In the genomic region with DNA sequence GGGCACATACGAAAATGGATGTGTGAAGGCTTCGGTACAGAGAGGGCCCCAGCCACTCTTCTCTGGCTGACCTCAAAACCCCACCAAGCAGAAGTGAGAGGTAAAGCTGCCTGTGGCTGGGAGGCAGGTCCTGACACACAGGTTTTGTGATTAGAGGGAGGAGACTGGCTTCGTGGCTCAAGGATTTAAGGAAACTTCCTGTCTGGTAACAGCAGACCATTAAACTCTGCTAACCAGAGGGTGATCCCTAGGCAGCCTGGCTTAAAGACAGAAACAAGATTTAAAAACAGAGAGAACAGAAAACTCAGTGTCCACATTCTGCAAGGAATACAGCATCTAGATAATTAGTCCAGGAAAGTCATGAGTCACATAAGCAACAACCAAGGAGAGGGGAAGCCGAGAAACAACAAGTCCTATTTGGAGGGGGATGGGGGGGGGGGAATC, we compare ENCODE assay signal across 1 cellular context.
TF ChIP-seq lines count a peak whose summit lies in the region.

No MANE protein-coding gene starts in this region.

TF ChIP-seq in GM23338, 12 proteins besides CTCF, POLR2A, EP300 and RAD21 (continued from another document):
- TF ChIP-seq, protein P1, sequence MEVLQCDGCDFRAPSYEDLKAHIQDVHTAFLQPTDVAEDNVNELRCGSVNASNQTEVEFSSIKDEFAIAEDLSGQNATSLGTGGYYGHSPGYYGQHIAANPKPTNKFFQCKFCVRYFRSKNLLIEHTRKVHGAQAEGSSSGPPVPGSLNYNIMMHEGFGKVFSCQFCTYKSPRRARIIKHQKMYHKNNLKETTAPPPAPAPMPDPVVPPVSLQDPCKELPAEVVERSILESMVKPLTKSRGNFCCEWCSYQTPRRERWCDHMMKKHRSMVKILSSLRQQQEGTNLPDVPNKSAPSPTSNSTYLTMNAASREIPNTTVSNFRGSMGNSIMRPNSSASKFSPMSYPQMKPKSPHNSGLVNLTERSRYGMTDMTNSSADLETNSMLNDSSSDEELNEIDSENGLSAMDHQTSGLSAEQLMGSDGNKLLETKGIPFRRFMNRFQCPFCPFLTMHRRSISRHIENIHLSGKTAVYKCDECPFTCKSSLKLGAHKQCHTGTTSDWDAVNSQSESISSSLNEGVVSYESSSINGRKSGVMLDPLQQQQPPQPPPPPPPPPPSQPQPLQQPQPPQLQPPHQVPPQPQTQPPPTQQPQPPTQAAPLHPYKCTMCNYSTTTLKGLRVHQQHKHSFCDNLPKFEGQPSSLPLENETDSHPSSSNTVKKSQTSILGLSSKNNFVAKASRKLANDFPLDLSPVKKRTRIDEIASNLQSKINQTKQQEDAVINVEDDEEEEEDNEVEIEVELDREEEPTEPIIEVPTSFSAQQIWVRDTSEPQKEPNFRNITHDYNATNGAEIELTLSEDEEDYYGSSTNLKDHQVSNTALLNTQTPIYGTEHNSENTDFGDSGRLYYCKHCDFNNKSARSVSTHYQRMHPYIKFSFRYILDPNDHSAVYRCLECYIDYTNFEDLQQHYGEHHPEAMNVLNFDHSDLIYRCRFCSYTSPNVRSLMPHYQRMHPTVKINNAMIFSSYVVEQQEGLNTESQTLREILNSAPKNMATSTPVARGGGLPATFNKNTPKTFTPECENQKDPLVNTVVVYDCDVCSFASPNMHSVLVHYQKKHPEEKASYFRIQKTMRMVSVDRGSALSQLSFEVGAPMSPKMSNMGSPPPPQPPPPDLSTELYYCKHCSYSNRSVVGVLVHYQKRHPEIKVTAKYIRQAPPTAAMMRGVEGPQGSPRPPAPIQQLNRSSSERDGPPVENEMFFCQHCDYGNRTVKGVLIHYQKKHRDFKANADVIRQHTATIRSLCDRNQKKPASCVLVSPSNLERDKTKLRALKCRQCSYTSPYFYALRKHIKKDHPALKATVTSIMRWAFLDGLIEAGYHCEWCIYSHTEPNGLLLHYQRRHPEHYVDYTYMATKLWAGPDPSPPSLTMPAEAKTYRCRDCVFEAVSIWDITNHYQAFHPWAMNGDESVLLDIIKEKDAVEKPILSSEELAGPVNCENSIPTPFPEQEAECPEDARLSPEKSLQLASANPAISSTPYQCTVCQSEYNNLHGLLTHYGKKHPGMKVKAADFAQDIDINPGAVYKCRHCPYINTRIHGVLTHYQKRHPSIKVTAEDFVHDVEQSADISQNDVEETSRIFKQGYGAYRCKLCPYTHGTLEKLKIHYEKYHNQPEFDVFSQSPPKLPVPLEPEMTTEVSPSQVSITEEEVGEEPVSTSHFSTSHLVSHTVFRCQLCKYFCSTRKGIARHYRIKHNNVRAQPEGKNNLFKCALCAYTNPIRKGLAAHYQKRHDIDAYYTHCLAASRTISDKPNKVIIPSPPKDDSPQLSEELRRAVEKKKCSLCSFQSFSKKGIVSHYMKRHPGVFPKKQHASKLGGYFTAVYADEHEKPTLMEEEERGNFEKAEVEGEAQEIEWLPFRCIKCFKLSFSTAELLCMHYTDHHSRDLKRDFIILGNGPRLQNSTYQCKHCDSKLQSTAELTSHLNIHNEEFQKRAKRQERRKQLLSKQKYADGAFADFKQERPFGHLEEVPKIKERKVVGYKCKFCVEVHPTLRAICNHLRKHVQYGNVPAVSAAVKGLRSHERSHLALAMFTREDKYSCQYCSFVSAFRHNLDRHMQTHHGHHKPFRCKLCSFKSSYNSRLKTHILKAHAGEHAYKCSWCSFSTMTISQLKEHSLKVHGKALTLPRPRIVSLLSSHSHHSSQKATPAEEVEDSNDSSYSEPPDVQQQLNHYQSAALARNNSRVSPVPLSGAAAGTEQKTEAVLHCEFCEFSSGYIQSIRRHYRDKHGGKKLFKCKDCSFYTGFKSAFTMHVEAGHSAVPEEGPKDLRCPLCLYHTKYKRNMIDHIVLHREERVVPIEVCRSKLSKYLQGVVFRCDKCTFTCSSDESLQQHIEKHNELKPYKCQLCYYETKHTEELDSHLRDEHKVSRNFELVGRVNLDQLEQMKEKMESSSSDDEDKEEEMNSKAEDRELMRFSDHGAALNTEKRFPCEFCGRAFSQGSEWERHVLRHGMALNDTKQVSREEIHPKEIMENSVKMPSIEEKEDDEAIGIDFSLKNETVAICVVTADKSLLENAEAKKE (CRISPR knock-in tag; IDR thresholded peaks at IDR 0.05) = no peak
TF ChIP-seq in GM23338: peak in this region for 0.
